Comparison of ENCODE assay signal across 15 cellular contexts in the genomic region with DNA sequence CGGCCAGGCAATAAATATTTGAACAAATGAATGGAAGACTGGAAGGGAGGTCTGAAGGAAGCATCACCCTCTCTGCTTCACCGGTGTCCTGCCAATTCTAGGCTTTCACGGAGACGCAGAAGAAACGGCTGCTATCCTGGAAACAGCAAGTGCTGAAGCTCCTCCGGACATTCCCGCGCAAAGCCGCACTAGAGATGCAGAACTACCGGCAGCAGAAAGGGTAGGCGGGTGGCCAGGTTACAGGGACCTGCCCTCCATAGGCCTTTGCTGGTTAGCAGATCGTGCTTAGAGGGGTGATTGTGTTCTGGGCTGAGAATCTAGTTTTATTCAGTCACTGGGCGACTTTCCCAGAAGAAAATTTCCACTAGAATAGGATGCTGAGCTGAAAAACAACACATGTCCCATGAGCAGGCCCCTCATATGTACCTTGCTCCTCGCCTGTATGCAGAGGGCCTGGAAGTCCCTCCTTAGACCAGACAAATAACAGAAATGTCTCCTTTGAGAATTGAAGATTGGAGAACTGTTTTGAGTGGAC. TPM values are rescaled to one million over a fixed set of nuclear protein-coding genes. Genes with fewer than 3 reads are reported as not detected.
DNase-seq lines count a peak whose midpoint lies in the region; ATAC-seq and TF ChIP-seq lines count a peak whose summit lies in the region.
"Had no signal": no experiment of that assay in that cellular context is flagged by ENCODE, and none has a peak within 500 bp of the region (broad histone marks: within the 10 kb centered on the region; RNA-seq: fewer than 3 reads in every experiment).

No MANE protein-coding gene starts in this region.

- no peak for DNase-seq in RWPE1 (ENCODE audit: low spot score)
- DNase-seq in dorsolateral prefrontal cortex, result peak in 2 of 10 donors; percentile 39 to 56
- DNase-seq in midbrain (lab: John Stamatoyannopoulos, UW), result peak; percentile 52
- DNase-seq in superior temporal gyrus (ENCODE audit: extremely low spot score), result peak; percentile 63
- no peak for DNase-seq in NCI-H2196 treated with DMSO at 0.1 percent for 48 hours (lab: John Stamatoyannopoulos, UW; ENCODE audit: unreplicated experiment)
- no peak for DNase-seq in RKO (ENCODE audit: low spot score)
- DNase-seq: COR-L47, KBM-7, NCI-H146, NCI-H2081, NCI-H510A, NCI-H82, PC-3 had no signal

- ATAC-seq in activated CD4-positive, CD25-positive, alpha-beta regulatory T cell treated with anti-CD3 and anti-CD28 coated beads, Interleukin-2, amount 50 U/mL, for 24 hours, result no peak
- ATAC-seq: A549, PC-3 had no signal

- POLR2A ChIA-PET in RWPE1 (lab: Yijun Ruan, JAX; ENCODE audit: low non-redundant PET), result no interaction called here

- peak overlapping the region; percentile 7; the same call in 1 of the 2 replicates for H3K27ac ChIP-seq in RWPE1
- peak overlapping the region in 57 of 59 donors; percentile 47 to 98 (median 75) for H3K27ac ChIP-seq in dorsolateral prefrontal cortex
- H3K27ac ChIP-seq: A549 had no signal

- TF ChIP-seq CTCF in RWPE1 (conservative IDR thresholded peaks at IDR 0.05; ENCODE audit: low read depth) (no peak), dorsolateral prefrontal cortex (IDR thresholded peaks at IDR 0.05 in 54 of 56, conservative IDR thresholded peaks at IDR 0.05 in 2 of 56; ENCODE audit: low read depth in 1 of 56, partially characterized antibody in 56 of 56) (no peak)

- intact Hi-C loops in dorsolateral prefrontal cortex (cut with DNase I), result no loop called here

- H3K27me3 ChIP-seq in dorsolateral prefrontal cortex, result no peaks in the 10 kb centered on the region

- CTCF ChIA-PET in RWPE1 (lab: Yijun Ruan, JAX), result interaction anchor here (0.6 kb wide), 1 partner anchor 25 kb away, joined by 3 read pairs; no protein-coding TSS in a partner anchor

- H3K4me3 ChIP-seq in dorsolateral prefrontal cortex, result no peak overlapping the region
- H3K4me3 ChIP-seq: A549 had no signal

RNA-seq across cellular contexts. Expression of gene PAF1, which starts 11.0 kb away (rescaled TPM):
- 10 to 100 TPM; 33.5 to 65.7 (median 46.2) TPM for total RNA-seq in dorsolateral prefrontal cortex

RNA-seq across cellular contexts. Expression of gene MED29, which starts 11.2 kb away (rescaled TPM):
- total RNA-seq in dorsolateral prefrontal cortex, result 10 to 100 TPM; 41.8 to 99.7 (median 69.9) TPM

RNA-seq across cellular contexts. Expression of gene ZFP36, which starts 26.7 kb away (rescaled TPM):
- total RNA-seq in dorsolateral prefrontal cortex, result 100 to 1,000 TPM in 17 of 120 experiments, 10 to 100 TPM in 99, 1 to 10 TPM in 4; 7.0 to 246 (median 38.2) TPM

RNA-seq across cellular contexts. Expression of gene PLEKHG2, which starts 32.5 kb away (rescaled TPM):
- 10 to 100 TPM in 50 of 120 experiments, 1 to 10 TPM in 70; 2.1 to 25.5 (median 9.2) TPM for total RNA-seq in dorsolateral prefrontal cortex

RNA-seq across cellular contexts. Expression of gene SAMD4B, which starts 37.7 kb away (rescaled TPM):
- 100 to 1,000 TPM; 107 to 294 (median 153) TPM for total RNA-seq in dorsolateral prefrontal cortex

Comparison
In these comparisons a context has a peak if more than half of its experiments do, and no peak if none do; other contexts are left out.
1. DNase-seq: peak in midbrain (single experiment) and superior temporal gyrus (single experiment); none in RWPE1 (single experiment), NCI-H2196 treated with DMSO at 0.1 percent for 48 hours (single experiment) and RKO (single experiment).